Comparison of ENCODE assay signal across 32 cellular contexts in genomic region chr5:176824604-176825003, GRCh38. TPM values are rescaled to one million over a fixed set of nuclear protein-coding genes. Genes with fewer than 3 reads are reported as not detected.
"Had no signal": no experiment of that assay in that cellular context is flagged by ENCODE, and none has a peak within 500 bp of the region (broad histone marks: within the 10 kb centered on the region; RNA-seq: fewer than 3 reads in every experiment).

No MANE protein-coding gene starts in this region.

- DNase-seq: activated CD4-positive, alpha-beta T cell treated with anti-CD3 and anti-CD28 coated beads for 36 hours; activated CD4-positive, alpha-beta T cell treated with anti-CD3 and anti-CD28 coated beads, Interleukin-2, amount 10 ng/mL, durations not matched to agents 7 days and 5 days; activated CD4-positive, alpha-beta T cell treated with anti-CD3 and anti-CD28 coated beads, Interleukin-2, amount 50 U/mL, for 48 hours; activated CD8-positive, alpha-beta T cell treated with anti-CD3 and anti-CD28 coated beads, Interleukin-2, amount 10 ng/mL, durations not matched to agents 7 days and 5 days; activated gamma-delta T cell; activated naive CD4-positive, alpha-beta T cell treated with Interleukin-2 at 50 U/mL for 16 hours; activated T-cell treated with anti-CD3 and anti-CD28 coated beads, Interleukin-2, amount 50 U/mL, for 24 hours; adrenal gland; body of pancreas; MM.1S; MV-4-11; NCI-H1092; NCI-H1436 treated with DMSO at 0.1 percent for 48 hours; NCI-H1694 treated with DMSO at 0.1 percent for 48 hours; NCI-H2029; NCI-H510A; NCI-H526; NCI-H748 treated with DMSO at 0.1 percent for 48 hours; NK-92 treated with Interleukin-12 subunit alpha and Interleukin-12 subunit beta, amount 100 ng/mL, for 24 hours; PC-3; SJCRH30 had no signal

- H3K36me3 Mint-ChIP-seq: activated naive CD4-positive, alpha-beta T cell treated with anti-CD3 and anti-CD28 coated beads, Interleukin-2, amount 50 U/mL, for 24 hours; WTC11 had no signal

- H3K4me1 ChIP-seq: adrenal gland, body of pancreas, SJCRH30 had no signal

- H3K9me3 ChIP-seq: adrenal gland, body of pancreas, SJCRH30 had no signal

- H3K9me3 Mint-ChIP-seq: activated CD4-positive, alpha-beta T cell treated with anti-CD3 and anti-CD28 coated beads, Interleukin-2, amount 10 ng/mL, durations not matched to agents 7 days and 5 days; activated naive CD4-positive, alpha-beta T cell treated with anti-CD3 and anti-CD28 coated beads, Interleukin-2, amount 50 U/mL, for 24 hours; activated T-cell treated with anti-CD3 and anti-CD28 coated beads, Interleukin-2, amount 50 U/mL, for 24 hours; activated T-helper 2 cell treated with anti-CD3 and anti-CD28 coated beads, Interferon-gamma antibody, Interleukin-2, Interleukin-4, amounts not matched to agents 10 μg/mL and 5 μg/mL and 100 μg/mL, durations not matched to agents 14 hours and 24 hours and 36 hours; T-helper 2 cell treated with Interferon-gamma antibody and Interleukin-4, amounts not matched to agents 5 μg/mL and 100 μg/mL, for 36 hours; WTC11 had no signal

- H3K27ac Mint-ChIP-seq: activated CD4-positive, alpha-beta T cell treated with anti-CD3 and anti-CD28 coated beads for 36 hours; activated CD4-positive, alpha-beta T cell treated with anti-CD3 and anti-CD28 coated beads, Interleukin-2, amount 10 ng/mL, durations not matched to agents 7 days and 5 days; activated CD8-positive, alpha-beta T cell treated with anti-CD3 and anti-CD28 coated beads, Interleukin-2, amount 10 ng/mL, durations not matched to agents 7 days and 5 days; activated naive CD4-positive, alpha-beta T cell treated with anti-CD3 and anti-CD28 coated beads, Interleukin-2, amount 50 U/mL, for 24 hours; activated T-cell treated with anti-CD3 and anti-CD28 coated beads, Interleukin-2, amount 50 U/mL, for 24 hours; activated T-helper 2 cell treated with anti-CD3 and anti-CD28 coated beads, Interferon-gamma antibody, Interleukin-2, Interleukin-4, amounts not matched to agents 10 μg/mL and 5 μg/mL and 100 μg/mL, durations not matched to agents 14 hours and 24 hours and 36 hours; T-helper 2 cell treated with Interferon-gamma antibody and Interleukin-4, amounts not matched to agents 5 μg/mL and 100 μg/mL, for 36 hours; WTC11 had no signal

- H3K36me3 ChIP-seq: adrenal gland, SJCRH30 had no signal

- H3K27me3 ChIP-seq: body of pancreas had no signal

- H3K4me3 Mint-ChIP-seq: activated CD4-positive, alpha-beta T cell treated with anti-CD3 and anti-CD28 coated beads for 36 hours; activated CD4-positive, alpha-beta T cell treated with anti-CD3 and anti-CD28 coated beads, Interleukin-2, amount 10 ng/mL, durations not matched to agents 7 days and 5 days; activated CD8-positive, alpha-beta T cell treated with anti-CD3 and anti-CD28 coated beads, Interleukin-2, amount 10 ng/mL, durations not matched to agents 7 days and 5 days; activated naive CD4-positive, alpha-beta T cell treated with anti-CD3 and anti-CD28 coated beads, Interleukin-2, amount 50 U/mL, for 24 hours; activated T-cell treated with anti-CD3 and anti-CD28 coated beads, Interleukin-2, amount 50 U/mL, for 24 hours; T-helper 2 cell treated with Interferon-gamma antibody and Interleukin-4, amounts not matched to agents 5 μg/mL and 100 μg/mL, for 36 hours; WTC11 had no signal

- ATAC-seq: activated CD4-positive, alpha-beta T cell treated with anti-CD3 and anti-CD28 coated beads for 36 hours; activated CD4-positive, CD25-positive, alpha-beta regulatory T cell treated with anti-CD3 and anti-CD28 coated beads, Interleukin-2, amount 50 U/mL, for 24 hours; activated CD8-positive, alpha-beta T cell treated with anti-CD3 and anti-CD28 coated beads, Interleukin-2, amount 10 ng/mL, durations not matched to agents 7 days and 5 days; body of pancreas; PC-3; Right ventricle myocardium inferior had no signal

- H3K4me2 ChIP-seq: KMS-11 had no signal

- H3K4me3 ChIP-seq: adrenal gland, body of pancreas, SJCRH30, SK-N-MC had no signal

- H3K27ac ChIP-seq: adrenal gland, body of pancreas, KMS-11, RWPE1, SJCRH30, SK-N-MC had no signal

- H3K9ac ChIP-seq: KMS-11 had no signal

- H3K4me1 Mint-ChIP-seq: activated CD4-positive, alpha-beta T cell treated with anti-CD3 and anti-CD28 coated beads for 36 hours; activated CD4-positive, alpha-beta T cell treated with anti-CD3 and anti-CD28 coated beads, Interleukin-2, amount 10 ng/mL, durations not matched to agents 7 days and 5 days; activated naive CD4-positive, alpha-beta T cell treated with anti-CD3 and anti-CD28 coated beads, Interleukin-2, amount 50 U/mL, for 24 hours had no signal

RNA-seq across cellular contexts. Expression of gene UNC5A, which starts 14.2 kb away (rescaled TPM):
- total RNA-seq: activated CD4-positive, alpha-beta T cell treated with anti-CD3 and anti-CD28 coated beads for 36 hours; activated CD4-positive, alpha-beta T cell treated with anti-CD3 and anti-CD28 coated beads, Interleukin-2, amount 10 ng/mL, durations not matched to agents 7 days and 5 days; activated CD8-positive, alpha-beta T cell treated with anti-CD3 and anti-CD28 coated beads, Interleukin-2, amount 10 ng/mL, durations not matched to agents 7 days and 5 days; activated T-helper 2 cell treated with anti-CD3 and anti-CD28 coated beads, Interferon-gamma antibody, Interleukin-2, Interleukin-4, amounts not matched to agents 10 μg/mL and 5 μg/mL and 100 μg/mL, durations not matched to agents 14 hours and 24 hours and 36 hours; bronchial epithelial cell; T-helper 1 cell treated with Interleukin-12 subunit alpha and Interleukin-12 subunit beta and Interleukin-4 antibody, amounts not matched to agents 30 ng/mL and 1 ng/mL, for 36 hours had no signal
